Comparison of ENCODE assay signal across 26 cellular contexts in genomic region chr6:89708316-89708715, GRCh38.
DNase-seq lines count a peak whose midpoint lies in the region; ATAC-seq, FAIRE-seq and TF ChIP-seq lines count a peak whose summit lies in the region.
"Had no signal": no experiment of that assay in that cellular context is flagged by ENCODE, and none has a peak within 500 bp of the region (broad histone marks: within the 10 kb centered on the region; RNA-seq: fewer than 3 reads in every experiment).

No MANE protein-coding gene starts in this region.

- intact Hi-C loops in HepG2 (cut with micrococcal nuclease; ENCODE audit: unreplicated experiment) = loop anchor here (5.0 kb wide), 1 partner anchor 84 kb away; no protein-coding TSS in a partner anchor
- intact Hi-C loops in stomach (cut with DNase I; ENCODE audit: low total_unique reads) = no loop called here

- H2AFZ ChIP-seq in HepG2 (ENCODE audit: low read length) (no peak overlapping the region), Karpas-422 (ENCODE audit: low read length) (no peak overlapping the region)

- TF ChIP-seq CTCF in bronchial epithelial cell (IDR thresholded peaks at IDR 0.05; ENCODE audit: insufficient read depth, low read length, severe bottlenecking) (no peak), HepG2 (CRISPR knock-in tag; IDR thresholded peaks at IDR 0.05) (no peak), stomach (IDR thresholded peaks at IDR 0.05) (no peak)

- H3K4me3 ChIP-seq in bronchial epithelial cell (ENCODE audit: low read depth, low read length) (no peak overlapping the region), HepG2 (replicated peaks in 1 of 3; ENCODE audit: insufficient read depth in 1 of 3, low read depth in 2 of 3, low read length in 3 of 3) (no peak overlapping the region), stomach (no peak overlapping the region), Karpas-422 (ENCODE audit: low read length) (no peak overlapping the region)
- H3K4me3 ChIP-seq: GM12878, SK-N-MC had no signal

- H3K4me2 ChIP-seq in HepG2 (ENCODE audit: low read depth, low read length) = no peak overlapping the region
- no peak overlapping the region for H3K4me2 ChIP-seq in Karpas-422 (ENCODE audit: low read depth, low read length, poor library complexity, severe bottlenecking)

- H4K20me1 ChIP-seq in HepG2 (ENCODE audit: insufficient read depth, low read length) (no peaks in the 10 kb centered on the region), Karpas-422 (ENCODE audit: insufficient read depth, low read depth, low read length) (no peaks in the 10 kb centered on the region)

- H3K9ac ChIP-seq in HepG2 (ENCODE audit: insufficient read depth, low read depth, low read length) (no peak overlapping the region), Karpas-422 (ENCODE audit: low read length) (no peak overlapping the region)

- H3K9me2 ChIP-seq in Karpas-422 (replicated peaks; ENCODE audit: insufficient read depth, low read length) = no peaks in the 10 kb centered on the region

- TF ChIP-seq POLR2A in HepG2 (IDR thresholded peaks at IDR 0.05; ENCODE audit: insufficient read depth in 1 of 2, low read depth in 2 of 2, low read length in 2 of 2) (no peak), stomach (IDR thresholded peaks at IDR 0.05) (no peak)

- ATAC-seq in HepG2 (peak; percentile 94), GM18861 (IDR thresholded peaks at IDR 0.05; ENCODE audit: unreplicated experiment) (no peak)
- ATAC-seq: GM12878 had no signal

- FAIRE-seq in bronchial epithelial cell (lab: Jason Lieb, UNC) (peak; percentile 32), HepG2 (lab: Jason Lieb, UNC) (no peak)
- FAIRE-seq: GM12878, H1, RCC 7860 had no signal

- TF ChIP-seq EP300 in HepG2 (IDR thresholded peaks at IDR 0.05; ENCODE audit: low read depth in 2 of 2, low read length in 2 of 2) (no peak), HepG2 (CRISPR knock-in tag; IDR thresholded peaks at IDR 0.05; ENCODE audit: borderline replicate concordance) (no peak), stomach (IDR thresholded peaks at IDR 0.05) (no peak)

- no peaks in the 10 kb centered on the region for H3K79me2 ChIP-seq in HepG2 (ENCODE audit: insufficient read depth, low read length)
- no peaks in the 10 kb centered on the region for H3K79me2 ChIP-seq in Karpas-422 (ENCODE audit: low read length)

- in situ Hi-C loops in HepG2 (cut with HindIII; ENCODE audit: extremely low pct_ligation_motif_present, low pct_unique_long_range_greater_than_20kb) = no loop called here

- CTCF ChIA-PET in HepG2 (lab: Yijun Ruan, JAX; ENCODE audit: low intra/inter-chr PET ratio, low total read pairs) = no interaction called here

- H3K9me3 ChIP-seq in HepG2 (ENCODE audit: low read length) (no peaks in the 10 kb centered on the region), stomach (no peaks in the 10 kb centered on the region), Karpas-422 (ENCODE audit: low read length) (no peaks in the 10 kb centered on the region)
- H3K9me3 ChIP-seq: BE2C had no signal

- peak overlapping the region; percentile 23 for H3K27ac ChIP-seq in HepG2 (ENCODE audit: extremely low read length, insufficient read depth, low read length)
- peak overlapping the region in 3 of 5 donors; percentile 8 to 38 (median 36) for H3K27ac ChIP-seq in stomach
- no peak overlapping the region for H3K27ac ChIP-seq in Karpas-422 (ENCODE audit: low read length)
- H3K27ac ChIP-seq: SK-N-MC had no signal

- peaks cover 6% of the 10 kb centered on the region for H3K36me3 ChIP-seq in bronchial epithelial cell (ENCODE audit: control insufficient read depth, insufficient read depth, low read length)
- peaks cover 19 to 68% of the 10 kb centered on the region in 2 experiments for H3K36me3 ChIP-seq in HepG2 (replicated peaks in 1 of 2; ENCODE audit: control insufficient read depth in 1 of 2, insufficient read depth in 2 of 2, low read length in 2 of 2)
- H3K36me3 ChIP-seq in stomach = peaks cover 14 to 100% (median 96%) of the 10 kb centered on the region in 4 donors
- peaks cover 56% of the 10 kb centered on the region for H3K36me3 ChIP-seq in Karpas-422 (ENCODE audit: insufficient read depth, low read length)

- no TSS peak for BruUV-seq in HepG2 (replicated peaks; lab: Mats Ljungman, UMichigan)

- WGBS in HepG2 (ENCODE audit: low lambda C conversion rate) = 57% methylated on average over 4 of the region's 4 CpGs
- WGBS in stomach, 5 donors = 28 to 52% (median 33%) methylated on average over 4 of the region's 4 CpGs

- no peaks in the 10 kb centered on the region for H3K27me3 ChIP-seq in bronchial epithelial cell (ENCODE audit: control insufficient read depth, insufficient read depth, low read length)
- H3K27me3 ChIP-seq in HepG2 (ENCODE audit: control insufficient read depth in 1 of 2, insufficient read depth in 2 of 2, low read length in 2 of 2) = no peaks in the 10 kb centered on the region
- no peaks in the 10 kb centered on the region for H3K27me3 ChIP-seq in stomach
- H3K27me3 ChIP-seq in Karpas-422 (ENCODE audit: low read length) = no peaks in the 10 kb centered on the region
- H3K27me3 ChIP-seq: BE2C had no signal

- DNase-seq in HuH-7.5 (ENCODE audit: low spot score) (peak; percentile 12), bronchial epithelial cell (ENCODE audit: low read depth) (no peak), HepG2 (ENCODE audit: low spot score) (peak; percentile 39), stomach (no peak), Karpas-422 (no peak), hypothalamus (lab: John Stamatoyannopoulos, UW) (no peak)
- DNase-seq: ACHN; BE2C; CD8-positive, alpha-beta memory T cell; DMS 273 treated with DMSO at 0.1 percent for 48 hours; DMS79; EL; GDM1; HCEC 1CT; NCI-H1105; NCI-H1436 treated with DMSO at 0.1 percent for 48 hours; NCI-H187 treated with DMSO at 0.1 percent for 48 hours; NCI-H2107; NCI-H524; NCI-H774; SIG-M5 had no signal

- no peak for TF ChIP-seq RAD21 in HepG2 (CRISPR knock-in tag; IDR thresholded peaks at IDR 0.05)

- H3K4me1 ChIP-seq in HepG2 (ENCODE audit: insufficient read depth, low read length) (peaks cover 15% of the 10 kb centered on the region), stomach (peaks cover 0 to 13% (median 0%) of the 10 kb centered on the region in 4 donors), Karpas-422 (ENCODE audit: low read length) (no peaks in the 10 kb centered on the region)
- H3K4me1 ChIP-seq: BE2C had no signal

- POLR2A ChIA-PET in HepG2 (lab: Yijun Ruan, JAX) = no interaction called here

TF ChIP-seq in HepG2, 621 proteins besides CTCF, POLR2A, EP300 and RAD21 (continues in another document):
- no peak for TF ChIP-seq SUZ12 (IDR thresholded peaks at IDR 0.05; ENCODE audit: low read depth, low read length)
- TF ChIP-seq JUN (CRISPR knock-in tag; IDR thresholded peaks at IDR 0.05) = no peak
- TF ChIP-seq U2AF2 (IDR thresholded peaks at IDR 0.05; ENCODE audit: low read depth, low read length) = no peak
- TF ChIP-seq TFDP1 (CRISPR knock-in tag; IDR thresholded peaks at IDR 0.05; ENCODE audit: borderline replicate concordance) = no peak
- TF ChIP-seq HNF4G (IDR thresholded peaks at IDR 0.05; ENCODE audit: borderline replicate concordance, low read depth, low read length) = peak; percentile 58; the same call in 1 of the 2 replicates
- no peak for TF ChIP-seq HNF4G (CRISPR knock-in tag; IDR thresholded peaks at IDR 0.05; ENCODE audit: borderline replicate concordance, low read depth)
- TF ChIP-seq YEATS2 (CRISPR knock-in tag; IDR thresholded peaks at IDR 0.05; ENCODE audit: borderline replicate concordance) = no peak
- no peak for TF ChIP-seq IKZF5 (CRISPR knock-in tag; IDR thresholded peaks at IDR 0.05)
- TF ChIP-seq ATF7 (IDR thresholded peaks at IDR 0.05) = no peak
- no peak for TF ChIP-seq ATF7 (CRISPR knock-in tag; IDR thresholded peaks at IDR 0.05)
- TF ChIP-seq TFAP4 (IDR thresholded peaks at IDR 0.05; ENCODE audit: borderline replicate concordance, low read depth) = peak; percentile 56; the same call in 1 of the 2 replicates
- no peak for TF ChIP-seq KMT2B (CRISPR knock-in tag; IDR thresholded peaks at IDR 0.05)
- TF ChIP-seq MAX (IDR thresholded peaks at IDR 0.05) = no peak
- no peak for TF ChIP-seq ZNF570 (CRISPR knock-in tag; IDR thresholded peaks at IDR 0.05; ENCODE audit: borderline replicate concordance)
- TF ChIP-seq TMF1 (CRISPR knock-in tag; IDR thresholded peaks at IDR 0.05; ENCODE audit: low read depth) = no peak

Comparison
In these comparisons a context has a peak if more than half of its experiments do, and no peak if none do; other contexts are left out.
1. DNase-seq: peak in HuH-7.5 (single experiment) and HepG2 (single experiment); none in bronchial epithelial cell (single experiment), stomach (single experiment), Karpas-422 (single experiment) and hypothalamus (0 of 51).